Comparison of ENCODE assay signal across 25 cellular contexts in the genomic region with DNA sequence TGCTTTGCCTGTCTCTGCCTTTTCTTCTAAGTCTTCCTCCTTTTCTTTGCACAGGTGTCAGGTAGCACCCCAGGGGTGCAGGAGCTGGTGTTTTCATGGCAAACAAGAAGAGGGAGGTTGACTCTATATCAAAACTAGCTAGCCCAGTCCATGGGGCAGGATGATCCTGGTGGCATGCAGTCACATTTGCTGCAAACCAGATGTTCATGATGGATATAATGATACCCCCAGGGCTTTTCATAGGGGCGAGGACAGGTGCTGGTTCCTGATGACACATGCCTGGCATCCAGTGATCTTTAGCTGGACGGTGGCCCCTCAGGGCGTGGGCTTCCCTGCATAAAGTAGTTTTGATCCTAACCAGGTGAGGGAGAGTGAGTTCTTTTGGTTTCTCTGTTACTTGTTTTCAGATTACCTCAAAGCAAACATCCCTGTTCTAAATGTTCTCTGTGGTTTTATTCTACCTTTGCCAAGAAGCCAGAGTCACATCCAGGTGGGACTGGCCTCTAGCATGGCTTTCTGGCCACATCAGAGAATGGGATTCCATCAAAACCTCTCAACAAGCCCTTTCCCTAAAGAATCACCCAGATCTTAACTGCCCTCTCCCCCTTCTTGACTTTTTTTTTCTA. TPM values are rescaled to one million over a fixed set of nuclear protein-coding genes. Genes with fewer than 3 reads are reported as not detected.
DNase-seq lines count a peak whose midpoint lies in the region; ATAC-seq and TF ChIP-seq lines count a peak whose summit lies in the region.
"Had no signal": no experiment of that assay in that cellular context is flagged by ENCODE, and none has a peak within 500 bp of the region (broad histone marks: within the 10 kb centered on the region; RNA-seq: fewer than 3 reads in every experiment).

No MANE protein-coding gene starts in this region.

- no peak overlapping the region for H2AFZ ChIP-seq in trophoblast cell (ENCODE audit: insufficient read depth, low read length, poor library complexity)
- H2AFZ ChIP-seq: neural progenitor cell had no signal

- no peak overlapping the region for H2BK120ac ChIP-seq in trophoblast cell (ENCODE audit: insufficient read depth, low read length, poor library complexity)

- H3K79me1 ChIP-seq in trophoblast cell (ENCODE audit: low read length), result peaks cover 2% of the 10 kb centered on the region

- H3K14ac ChIP-seq in trophoblast cell (ENCODE audit: low read length), result no peak overlapping the region

- H3K9me3 ChIP-seq in HUES48 (ENCODE audit: control insufficient read depth, insufficient read depth, low read length), result no peaks in the 10 kb centered on the region
- no peaks in the 10 kb centered on the region for H3K9me3 ChIP-seq in trophoblast cell (ENCODE audit: insufficient read depth, low read depth, low read length)
- H3K9me3 ChIP-seq in adrenal gland (replicated peaks in 1 of 3), result no peaks in the 10 kb centered on the region
- H3K9me3 ChIP-seq: esophagus squamous epithelium, lower lobe of right lung, vagina had no signal

- H3K9ac ChIP-seq in HUES48 (ENCODE audit: low read depth, low read length) (no peak overlapping the region), trophoblast cell (ENCODE audit: low read length) (no peak overlapping the region)
- H3K9ac ChIP-seq: neural progenitor cell had no signal

- peak overlapping the region; percentile 52 for H3K27ac ChIP-seq in HUES48 (ENCODE audit: low read depth, low read length)
- H3K27ac ChIP-seq in trophoblast cell (ENCODE audit: low read depth, low read length), result no peak overlapping the region
- no peak overlapping the region for H3K27ac ChIP-seq in adrenal gland
- H3K27ac ChIP-seq: lower lobe of right lung, neural progenitor cell, SK-N-MC, vagina had no signal

- H3K23ac ChIP-seq in trophoblast cell (ENCODE audit: low read length), result no peak overlapping the region

- H2BK12ac ChIP-seq in trophoblast cell (ENCODE audit: low read length), result no peak overlapping the region

- CTCF ChIA-PET in WTC11 (lab: Charles Lee), result interaction anchor here (0.7 to 5.0 kb wide), 4 partner anchors 11 to 206 kb away, joined by 3 to 27 read pairs (median 15); a partner anchor contains a TSS

- H3K4ac ChIP-seq in trophoblast cell (ENCODE audit: low read depth, low read length), result no peak overlapping the region

- intact Hi-C loops in adrenal gland (cut with DNase I), result no loop called here

- H3K27ac Mint-ChIP-seq in WTC11, result peak overlapping the region; percentile 84
- H3K27ac Mint-ChIP-seq: activated naive CD8-positive, alpha-beta T cell treated with anti-CD3 and anti-CD28 coated beads, Interleukin-2, amount 10 ng/mL, durations not matched to agents 7 days and 5 days; activated T-cell treated with anti-CD3 and anti-CD28 coated beads, Interleukin-2, amount 50 U/mL, for 24 hours; neural progenitor cell; progenitor cell of endocrine pancreas had no signal

- H3K36me3 ChIP-seq in HUES48 (ENCODE audit: control insufficient read depth, insufficient read depth, low read length) (no peaks in the 10 kb centered on the region; the same call in 1 of the 2 replicates), trophoblast cell (ENCODE audit: control insufficient read depth in 1 of 2, insufficient read depth in 2 of 2, low read length in 2 of 2) (peaks cover 0 to 4% of the 10 kb centered on the region in 2 experiments), adrenal gland (replicated peaks in 1 of 2) (no peaks in the 10 kb centered on the region)
- H3K36me3 ChIP-seq: lower lobe of right lung, neural progenitor cell, vagina had no signal

- peaks cover 43% of the 10 kb centered on the region for H3K4me1 Mint-ChIP-seq in WTC11

- H3K9me3 Mint-ChIP-seq in WTC11, result peaks cover 3% of the 10 kb centered on the region; the same call in 1 of the 2 replicates
- H3K9me3 Mint-ChIP-seq: effector memory CD8-positive, alpha-beta T cell had no signal

- no peak overlapping the region for H2BK5ac ChIP-seq in trophoblast cell (ENCODE audit: low read depth, low read length, poor library complexity)

- peaks cover 22% of the 10 kb centered on the region for H3K36me3 Mint-ChIP-seq in WTC11

- H3K79me2 ChIP-seq in trophoblast cell (ENCODE audit: control insufficient read depth, insufficient read depth, low read length, poor library complexity), result no peaks in the 10 kb centered on the region

- H4K8ac ChIP-seq in trophoblast cell (ENCODE audit: low read depth, low read length), result no peak overlapping the region

- H3K4me3 Mint-ChIP-seq in WTC11, result no peak overlapping the region
- H3K4me3 Mint-ChIP-seq: activated naive CD8-positive, alpha-beta T cell treated with anti-CD3 and anti-CD28 coated beads, Interleukin-2, amount 10 ng/mL, durations not matched to agents 7 days and 5 days; activated T-cell treated with anti-CD3 and anti-CD28 coated beads, Interleukin-2, amount 50 U/mL, for 24 hours; brain; effector memory CD8-positive, alpha-beta T cell; neural progenitor cell had no signal

- no CpG with 5 or more reads among the region's 3 CpGs for WGBS in trophoblast cell (ENCODE audit: extremely low coverage, insufficient coverage, insufficient read length)
- 83 to 97% (median 92%) methylated on average over 3 of the region's 3 CpGs for WGBS in adrenal gland, 4 donors

- TF ChIP-seq POLR2A in adrenal gland (IDR thresholded peaks at IDR 0.05), result no peak

- H2AK5ac ChIP-seq in trophoblast cell (ENCODE audit: low read length), result no peak overlapping the region

- no peak overlapping the region for H3K4me3 ChIP-seq in HUES48 (ENCODE audit: low read depth, low read length)
- no peak overlapping the region for H3K4me3 ChIP-seq in trophoblast cell (ENCODE audit: low read depth, low read length)
- no peak overlapping the region for H3K4me3 ChIP-seq in adrenal gland
- H3K4me3 ChIP-seq: esophagus squamous epithelium, GM12878, lower lobe of right lung, neural progenitor cell, SK-N-MC, vagina had no signal

- no peak overlapping the region for H3K4me2 ChIP-seq in trophoblast cell (ENCODE audit: low read length)
- H3K4me2 ChIP-seq: neural progenitor cell had no signal

- H3K27me3 ChIP-seq in HUES48 (ENCODE audit: control insufficient read depth, insufficient read depth, low read length) (no peaks in the 10 kb centered on the region), trophoblast cell (ENCODE audit: insufficient read depth, low read length) (no peaks in the 10 kb centered on the region), adrenal gland (no peaks in the 10 kb centered on the region)
- H3K27me3 ChIP-seq: esophagus squamous epithelium, neural progenitor cell, vagina had no signal

- no peak overlapping the region for H4K12ac ChIP-seq in trophoblast cell (ENCODE audit: low read depth, low read length)

- no peak overlapping the region for H3K18ac ChIP-seq in trophoblast cell (ENCODE audit: low read length)

- H3K4me1 ChIP-seq in HUES48 (ENCODE audit: control insufficient read depth, insufficient read depth, low read length) (peaks cover 35% of the 10 kb centered on the region), trophoblast cell (ENCODE audit: control insufficient read depth in 1 of 2, insufficient read depth in 2 of 2, low read length in 2 of 2) (peaks cover 19% of the 10 kb centered on the region in 2 experiments), adrenal gland (replicated peaks in 1 of 2) (peaks cover 0 to 14% of the 10 kb centered on the region in 2 donors)
- H3K4me1 ChIP-seq: lower lobe of right lung had no signal

- no peaks in the 10 kb centered on the region for H3K27me3 Mint-ChIP-seq in WTC11 (ENCODE audit: low read depth)
- H3K27me3 Mint-ChIP-seq: activated naive CD8-positive, alpha-beta T cell treated with anti-CD3 and anti-CD28 coated beads, Interleukin-2, amount 10 ng/mL, durations not matched to agents 7 days and 5 days; activated T-cell treated with anti-CD3 and anti-CD28 coated beads, Interleukin-2, amount 50 U/mL, for 24 hours; brain; effector memory CD8-positive, alpha-beta T cell; progenitor cell of endocrine pancreas had no signal

- no peak overlapping the region for H4K91ac ChIP-seq in trophoblast cell (ENCODE audit: low read depth, low read length)

- DNase-seq in COLO668 (lab: John Stamatoyannopoulos, UW; ENCODE audit: unreplicated experiment), result peak; percentile 59
- DNase-seq in WTC11 (ENCODE audit: low spot score), result no peak
- peak; percentile 58 to 81 for DNase-seq in trophoblast cell
- DNase-seq in dedifferentiated amniotic fluid mesenchymal stem cell (ENCODE audit: extremely low spot score), result no peak
- DNase-seq in adrenal gland, result no peak
- DNase-seq: activated CD8-positive, alpha-beta memory T cell treated with anti-CD3 and anti-CD28 coated beads for 24 hours; activated naive CD8-positive, alpha-beta T cell treated with anti-CD3 and anti-CD28 coated beads, Interleukin-2, amount 10 ng/mL, durations not matched to agents 7 days and 5 days; activated T-cell treated with anti-CD3 and anti-CD28 coated beads, Interleukin-2, amount 50 U/mL, for 24 hours; DMS79 treated with DMSO at 0.1 percent for 48 hours; effector memory CD8-positive, alpha-beta T cell; esophagus squamous epithelium; IMR-90; lower lobe of right lung; NCI-H524; RPMI8226 had no signal

- ATAC-seq in WTC11 (peak; percentile 9; the same call in 1 of the 2 replicates), HG03095 (IDR thresholded peaks at IDR 0.05; ENCODE audit: unreplicated experiment) (no peak)
- ATAC-seq: activated CD4-positive, CD25-positive, alpha-beta regulatory T cell treated with anti-CD3 and anti-CD28 coated beads, Interleukin-2, amount 50 U/mL, for 24 hours; effector memory CD8-positive, alpha-beta T cell; lower lobe of right lung had no signal

- TF ChIP-seq CTCF in WTC11 (IDR thresholded peaks at IDR 0.05) (no peak), adrenal gland (IDR thresholded peaks at IDR 0.05) (no peak)

- POLR2A ChIA-PET in WTC11 (lab: Charles Lee), result interaction anchor here (0.5 to 1.4 kb wide), 2 partner anchors 11 to 45 kb away, joined by 3 to 4 read pairs; a partner anchor contains a TSS

RNA-seq across cellular contexts. Expression of a gene that starts 11.2 kb away (rescaled TPM):
- total RNA-seq in WTC11 (2021) (71.5 to 81.5 TPM (median 79.0 TPM) in 3 replicates), adrenal gland (10 to 100 TPM; 31.4 to 77.0 (median 44.9) TPM)
- 51.0 and 56.5 TPM in 2 replicates for polyA plus RNA-seq in trophoblast cell (2013)
- polyA plus RNA-seq in adrenal gland, result 10 to 100 TPM in 2 of 3 donors, 1 to 10 TPM in 1; 7.5 to 27.2 (median 11.7) TPM

RNA-seq across cellular contexts. Expression of a gene that starts 42.1 kb away (rescaled TPM):
- total RNA-seq in WTC11 (2021) (not detected in 3 replicates), adrenal gland (under 1 TPM in 2 of 8 donors, not detected in 6; 0.11 to 0.21 TPM)
- polyA plus RNA-seq in trophoblast cell (2013), result 0.03 TPM in 2 replicates
- polyA plus RNA-seq in adrenal gland, result 1 to 10 TPM in 1 of 3 donors, not detected in 2; 1.8 TPM
- total RNA-seq: activated naive CD8-positive, alpha-beta T cell treated with anti-CD3 and anti-CD28 coated beads, Interleukin-2, amount 10 ng/mL, durations not matched to agents 7 days and 5 days; GM12878; IMR-90; lower lobe of right lung; MCF 10A; progenitor cell of endocrine pancreas; vagina had no signal
- polyA plus RNA-seq: IMR-90 had no signal

Comparison
In these comparisons a context has a peak if more than half of its experiments do, and no peak if none do; other contexts are left out.
1. DNase-seq: peak in COLO668 (single experiment) and trophoblast cell (2 of 2); none in WTC11 (single experiment), dedifferentiated amniotic fluid mesenchymal stem cell (single experiment) and adrenal gland (0 of 7).